27 cellular contexts compared by ENCODE assay signal in the genomic region with DNA sequence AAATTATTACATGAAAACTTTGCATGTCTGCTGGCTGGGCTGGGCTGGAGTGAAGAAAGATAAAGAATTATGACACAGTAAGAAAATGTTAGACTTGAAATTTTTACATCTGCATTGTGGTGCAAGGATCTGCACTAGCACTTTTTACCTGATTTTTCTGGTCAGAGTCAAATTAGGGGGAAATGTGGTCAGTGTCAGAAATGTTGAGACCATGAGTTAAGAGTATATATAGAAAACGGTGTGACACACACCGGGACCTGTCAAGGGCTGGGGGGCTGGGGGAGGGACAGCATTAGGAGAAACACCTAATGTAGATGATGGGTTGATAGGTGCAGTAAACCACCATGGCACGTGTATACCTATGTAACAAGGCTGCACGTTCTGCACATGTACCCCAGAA.
"Had no signal": no experiment of that assay in that cellular context is flagged by ENCODE, and none has a peak within 500 bp of the region (broad histone marks: within the 10 kb centered on the region; RNA-seq: fewer than 3 reads in every experiment).

No MANE protein-coding gene starts in this region.

- ATAC-seq: activated CD4-positive, CD25-positive, alpha-beta regulatory T cell treated with anti-CD3 and anti-CD28 coated beads, Interleukin-2, amount 50 U/mL, for 24 hours; activated CD8-positive, alpha-beta T cell treated with anti-CD3 and anti-CD28 coated beads for 36 hours; activated T-cell treated with anti-CD3 and anti-CD28 coated beads, Interleukin-2, amount 50 U/mL, for 4 hours; activated T-helper 17 cell treated with anti-CD3 and anti-CD28 coated beads, Interleukin-2, amount 50 U/mL, for 72 hours; gastroesophageal sphincter; heart right ventricle had no signal

- H3K9me3 ChIP-seq: ascending aorta, colonic mucosa, esophagus squamous epithelium had no signal

- H3K27ac ChIP-seq: ascending aorta, breast epithelium, cardiac muscle cell, colonic mucosa, epithelial cell of prostate, esophagus squamous epithelium, gastroesophageal sphincter, heart right ventricle, hepatocyte, WERI-Rb-1 had no signal

- H3K27me3 ChIP-seq: ascending aorta, breast epithelium, cardiac muscle cell, colonic mucosa, esophagus squamous epithelium, gastroesophageal sphincter, heart right ventricle, hepatocyte had no signal

- DNase-seq: activated B cell treated with CpG ODN at 0.5 μM for 24 hours; activated CD4-positive, alpha-beta T cell treated with anti-CD3 and anti-CD28 coated beads for 48 hours; activated CD4-positive, alpha-beta T cell treated with anti-CD3 and anti-CD28 coated beads, Interleukin-2, amount 50 U/mL, for 1 hour; activated CD4-positive, alpha-beta T cell treated with anti-CD3 and anti-CD28 coated beads, Interleukin-2, amount 50 U/mL, for 48 hours; activated CD8-positive, alpha-beta memory T cell treated with anti-CD3 and anti-CD28 coated beads for 24 hours; activated CD8-positive, alpha-beta T cell treated with anti-CD3 and anti-CD28 coated beads for 36 hours; activated effector memory CD4-positive, alpha-beta T cell treated with Interleukin-2 at 50 U/mL for 16 hours; activated naive CD4-positive, alpha-beta T cell treated with anti-CD3 and anti-CD28 coated beads for 36 hours; activated naive CD8-positive, alpha-beta T cell treated with anti-CD3 and anti-CD28 coated beads, Interleukin-2, amount 10 ng/mL, durations not matched to agents 7 days and 5 days; activated T-cell treated with anti-CD3 and anti-CD28 coated beads, Interleukin-2, amount 50 U/mL, for 4 hours; central memory CD4-positive, alpha-beta T cell; cerebellar nuclear complex; colonic mucosa; effector CD8-positive, alpha-beta T cell; esophagus squamous epithelium; foreskin melanocyte; heart right ventricle; T1000; WERI-Rb-1 had no signal

- H3K36me3 ChIP-seq: ascending aorta, breast epithelium, cardiac muscle cell, colonic mucosa, esophagus squamous epithelium, gastroesophageal sphincter, heart right ventricle, WERI-Rb-1 had no signal

- H3K4me3 ChIP-seq: ascending aorta, breast epithelium, cardiac muscle cell, colonic mucosa, esophagus squamous epithelium, gastroesophageal sphincter, heart right ventricle, hepatocyte had no signal

- H3K4me1 ChIP-seq: ascending aorta, breast epithelium, colonic mucosa, esophagus squamous epithelium, gastroesophageal sphincter, heart right ventricle had no signal
